ENCODE assay signal across 1 cellular context in genomic region chrX:18983711-18984380, GRCh38.
TF ChIP-seq lines count a peak whose summit lies in the region.

A gene with protein sequence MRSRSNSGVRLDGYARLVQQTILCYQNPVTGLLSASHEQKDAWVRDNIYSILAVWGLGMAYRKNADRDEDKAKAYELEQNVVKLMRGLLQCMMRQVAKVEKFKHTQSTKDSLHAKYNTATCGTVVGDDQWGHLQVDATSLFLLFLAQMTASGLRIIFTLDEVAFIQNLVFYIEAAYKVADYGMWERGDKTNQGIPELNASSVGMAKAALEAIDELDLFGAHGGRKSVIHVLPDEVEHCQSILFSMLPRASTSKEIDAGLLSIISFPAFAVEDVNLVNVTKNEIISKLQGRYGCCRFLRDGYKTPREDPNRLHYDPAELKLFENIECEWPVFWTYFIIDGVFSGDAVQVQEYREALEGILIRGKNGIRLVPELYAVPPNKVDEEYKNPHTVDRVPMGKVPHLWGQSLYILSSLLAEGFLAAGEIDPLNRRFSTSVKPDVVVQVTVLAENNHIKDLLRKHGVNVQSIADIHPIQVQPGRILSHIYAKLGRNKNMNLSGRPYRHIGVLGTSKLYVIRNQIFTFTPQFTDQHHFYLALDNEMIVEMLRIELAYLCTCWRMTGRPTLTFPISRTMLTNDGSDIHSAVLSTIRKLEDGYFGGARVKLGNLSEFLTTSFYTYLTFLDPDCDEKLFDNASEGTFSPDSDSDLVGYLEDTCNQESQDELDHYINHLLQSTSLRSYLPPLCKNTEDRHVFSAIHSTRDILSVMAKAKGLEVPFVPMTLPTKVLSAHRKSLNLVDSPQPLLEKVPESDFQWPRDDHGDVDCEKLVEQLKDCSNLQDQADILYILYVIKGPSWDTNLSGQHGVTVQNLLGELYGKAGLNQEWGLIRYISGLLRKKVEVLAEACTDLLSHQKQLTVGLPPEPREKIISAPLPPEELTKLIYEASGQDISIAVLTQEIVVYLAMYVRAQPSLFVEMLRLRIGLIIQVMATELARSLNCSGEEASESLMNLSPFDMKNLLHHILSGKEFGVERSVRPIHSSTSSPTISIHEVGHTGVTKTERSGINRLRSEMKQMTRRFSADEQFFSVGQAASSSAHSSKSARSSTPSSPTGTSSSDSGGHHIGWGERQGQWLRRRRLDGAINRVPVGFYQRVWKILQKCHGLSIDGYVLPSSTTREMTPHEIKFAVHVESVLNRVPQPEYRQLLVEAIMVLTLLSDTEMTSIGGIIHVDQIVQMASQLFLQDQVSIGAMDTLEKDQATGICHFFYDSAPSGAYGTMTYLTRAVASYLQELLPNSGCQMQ (minus strand): TSS chrX:18984114. CDS start chrX:18983932, 182 bp downstream.

TF ChIP-seq in K562, 482 proteins besides CTCF, POLR2A, EP300 and RAD21 (continued from another document):
- TF ChIP-seq MLX (CRISPR knock-in tag; conservative IDR thresholded peaks at IDR 0.05) (no peak), ZBTB43 (CRISPR knock-in tag; IDR thresholded peaks at IDR 0.05) (no peak), KDM5B (IDR thresholded peaks at IDR 0.05; ENCODE audit: insufficient replicate concordance, low read depth, low read length) (peak; percentile 40), IFI16 (CRISPR knock-in tag; IDR thresholded peaks at IDR 0.05) (no peak)
- TF ChIP-seq, protein P1, sequence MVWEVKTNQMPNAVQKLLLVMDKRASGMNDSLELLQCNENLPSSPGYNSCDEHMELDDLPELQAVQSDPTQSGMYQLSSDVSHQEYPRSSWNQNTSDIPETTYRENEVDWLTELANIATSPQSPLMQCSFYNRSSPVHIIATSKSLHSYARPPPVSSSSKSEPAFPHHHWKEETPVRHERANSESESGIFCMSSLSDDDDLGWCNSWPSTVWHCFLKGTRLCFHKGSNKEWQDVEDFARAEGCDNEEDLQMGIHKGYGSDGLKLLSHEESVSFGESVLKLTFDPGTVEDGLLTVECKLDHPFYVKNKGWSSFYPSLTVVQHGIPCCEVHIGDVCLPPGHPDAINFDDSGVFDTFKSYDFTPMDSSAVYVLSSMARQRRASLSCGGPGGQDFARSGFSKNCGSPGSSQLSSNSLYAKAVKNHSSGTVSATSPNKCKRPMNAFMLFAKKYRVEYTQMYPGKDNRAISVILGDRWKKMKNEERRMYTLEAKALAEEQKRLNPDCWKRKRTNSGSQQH (CRISPR knock-in tag; IDR thresholded peaks at IDR 0.05) = no peak
TF ChIP-seq in K562: peak in this region for 10.
